In genomic region chr1:41673355-41673754, GRCh38 we compare ENCODE assay signal across 8 cellular contexts.
DNase-seq lines count a peak whose midpoint lies in the region; ATAC-seq, FAIRE-seq and TF ChIP-seq lines count a peak whose summit lies in the region.

No MANE protein-coding gene starts in this region.

- H3K4me1 Mint-ChIP-seq in activated CD4-positive, alpha-beta memory T cell treated with anti-CD3 and anti-CD28 coated beads, Interleukin-2, amount 10 ng/mL, durations not matched to agents 7 days and 5 days: peaks cover 98% of the 10 kb centered on the region

- H3K27ac Mint-ChIP-seq in activated CD4-positive, alpha-beta memory T cell treated with anti-CD3 and anti-CD28 coated beads, Interleukin-2, amount 10 ng/mL, durations not matched to agents 7 days and 5 days: peak overlapping the region; percentile 98

- H3K4me1 ChIP-seq in mucosa of descending colon (ENCODE audit: low read depth): peaks cover 3% of the 10 kb centered on the region

- ATAC-seq in GM18858 (IDR thresholded peaks at IDR 0.05; ENCODE audit: unreplicated experiment) (peak; percentile 47), HG03066 (IDR thresholded peaks at IDR 0.05; ENCODE audit: low read depth, unreplicated experiment) (peak; percentile 74), mucosa of descending colon (peak; percentile 78), left lobe of liver (no peak)

- no peaks in the 10 kb centered on the region for H3K9me3 ChIP-seq in mucosa of descending colon

- H3K36me3 Mint-ChIP-seq in activated CD4-positive, alpha-beta memory T cell treated with anti-CD3 and anti-CD28 coated beads, Interleukin-2, amount 10 ng/mL, durations not matched to agents 7 days and 5 days (ENCODE audit: low read depth): peaks cover 5% of the 10 kb centered on the region

- H3K9me3 Mint-ChIP-seq in activated CD4-positive, alpha-beta memory T cell treated with anti-CD3 and anti-CD28 coated beads, Interleukin-2, amount 10 ng/mL, durations not matched to agents 7 days and 5 days: no peaks in the 10 kb centered on the region

- no peak for FAIRE-seq in urothelium cell line (lab: Jason Lieb, UNC)

- POLR2A ChIA-PET in activated CD4-positive, alpha-beta memory T cell treated with anti-CD3 and anti-CD28 coated beads, Interleukin-2, amount 10 ng/mL, durations not matched to agents 7 days and 5 days (lab: Charles Lee): interaction anchor here (0.7 to 4.9 kb wide), 19 partner anchors 10 to 247 kb away, joined by 3 to 88 read pairs (median 8); no protein-coding TSS in a partner anchor

- intact Hi-C loops in mucosa of descending colon (cut with DNase I, micrococcal nuclease): no loop called here

- TF ChIP-seq CTCF in mucosa of descending colon (IDR thresholded peaks at IDR 0.05): no peak

- CTCF ChIA-PET in activated CD4-positive, alpha-beta memory T cell treated with anti-CD3 and anti-CD28 coated beads, Interleukin-2, amount 10 ng/mL, durations not matched to agents 7 days and 5 days (lab: Charles Lee): interaction anchor here (0.9 to 4.1 kb wide), 11 partner anchors 10 to 246 kb away, joined by 3 to 41 read pairs (median 5); no protein-coding TSS in a partner anchor

- DNase-seq in activated CD4-positive, alpha-beta memory T cell treated with anti-CD3 and anti-CD28 coated beads, Interleukin-2, amount 10 ng/mL, durations not matched to agents 7 days and 5 days: peak; percentile 75
- peak in 1 of 3 donors; percentile 29 for DNase-seq in mucosa of descending colon
- no peak for DNase-seq in NCI-H446 treated with DMSO at 0.1 percent for 48 hours (lab: John Stamatoyannopoulos, UW)
- no peak for DNase-seq in left lobe of liver (ENCODE audit: low spot score)
- DNase-seq in urothelium cell line (ENCODE audit: low spot score): no peak
- no peak for DNase-seq in DMS 273 treated with DMSO at 0.1 percent for 48 hours (lab: John Stamatoyannopoulos, UW)

- H3K4me3 Mint-ChIP-seq in activated CD4-positive, alpha-beta memory T cell treated with anti-CD3 and anti-CD28 coated beads, Interleukin-2, amount 10 ng/mL, durations not matched to agents 7 days and 5 days: peak overlapping the region; percentile 54

- no peaks in the 10 kb centered on the region for H3K36me3 ChIP-seq in mucosa of descending colon (ENCODE audit: low read depth)

- no peaks in the 10 kb centered on the region for H3K27me3 Mint-ChIP-seq in activated CD4-positive, alpha-beta memory T cell treated with anti-CD3 and anti-CD28 coated beads, Interleukin-2, amount 10 ng/mL, durations not matched to agents 7 days and 5 days

- no peak overlapping the region for H3K4me3 ChIP-seq in mucosa of descending colon
